In the genomic region with DNA sequence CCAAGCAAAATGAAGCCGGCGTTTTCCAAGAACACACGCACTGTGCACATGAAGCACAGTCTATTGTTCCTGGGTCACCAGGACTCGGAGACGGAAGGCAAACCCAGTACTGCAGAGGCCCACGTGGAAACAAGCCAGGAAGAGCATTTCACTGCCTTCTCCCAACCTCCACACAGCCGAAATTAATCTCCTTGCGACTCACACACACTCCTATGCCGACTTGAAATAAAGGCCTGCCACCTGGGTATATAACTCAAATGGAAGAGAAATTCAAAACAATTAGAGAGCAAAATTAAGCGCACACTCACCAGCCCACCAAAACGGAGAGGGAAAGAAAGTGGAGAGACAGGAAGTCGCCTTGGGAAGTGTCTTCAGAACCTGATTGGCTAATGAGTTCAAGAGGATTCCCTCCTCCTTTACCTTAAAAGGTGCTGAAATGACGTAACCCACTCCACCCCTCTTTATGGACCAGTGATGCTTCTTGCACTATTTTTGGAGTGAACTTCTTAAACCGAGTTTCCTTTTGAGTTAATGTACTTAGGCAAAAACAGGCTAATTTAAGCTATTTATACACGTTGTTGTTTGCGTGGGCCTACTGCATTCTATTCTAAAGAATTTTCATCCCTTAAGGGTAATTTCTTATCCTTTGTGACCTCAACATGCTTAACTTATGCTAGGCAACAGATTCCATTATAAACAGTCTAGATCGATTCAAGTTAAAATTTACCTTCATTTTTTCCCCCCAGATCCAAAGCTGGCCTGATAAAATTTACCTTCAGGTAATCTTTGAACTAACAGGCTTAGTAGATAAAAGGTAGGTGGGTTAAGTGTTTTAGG, we compare ENCODE assay signal across 8 cellular contexts. TPM values are rescaled to one million over a fixed set of nuclear protein-coding genes. Genes with fewer than 3 reads are reported as not detected.
DNase-seq lines count a peak whose midpoint lies in the region; ATAC-seq and TF ChIP-seq lines count a peak whose summit lies in the region.

A gene with protein sequence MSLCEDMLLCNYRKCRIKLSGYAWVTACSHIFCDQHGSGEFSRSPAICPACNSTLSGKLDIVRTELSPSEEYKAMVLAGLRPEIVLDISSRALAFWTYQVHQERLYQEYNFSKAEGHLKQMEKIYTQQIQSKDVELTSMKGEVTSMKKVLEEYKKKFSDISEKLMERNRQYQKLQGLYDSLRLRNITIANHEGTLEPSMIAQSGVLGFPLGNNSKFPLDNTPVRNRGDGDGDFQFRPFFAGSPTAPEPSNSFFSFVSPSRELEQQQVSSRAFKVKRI (minus strand): TSS at position 334 of the 837 bp plus-strand sequence. CDS start 16,756 bp downstream, outside the sequence.

- CTCF ChIA-PET in activated naive CD4-positive, alpha-beta T cell treated with anti-CD3 and anti-CD28 coated beads, Interleukin-2, amount 10 ng/mL, durations not matched to agents 7 days and 5 days (lab: Charles Lee): interaction anchor here (0.9 to 2.1 kb wide), 6 partner anchors 8 to 277 kb away, joined by 4 to 8 read pairs (median 4); a partner anchor contains a TSS

- peaks cover 6% of the 10 kb centered on the region for H3K27me3 Mint-ChIP-seq in activated naive CD4-positive, alpha-beta T cell treated with anti-CD3 and anti-CD28 coated beads, Interleukin-2, amount 10 ng/mL, durations not matched to agents 7 days and 5 days

- H3K27me3 ChIP-seq in H7 (ENCODE audit: control insufficient read depth, insufficient read depth, low read length): no peaks in the 10 kb centered on the region
- no peaks in the 10 kb centered on the region for H3K27me3 ChIP-seq in RWPE2 (ENCODE audit: insufficient read depth, poor library complexity, severe bottlenecking)
- H3K27me3 ChIP-seq in neural cell (ENCODE audit: insufficient read depth, low read depth, low read length): no peaks in the 10 kb centered on the region
- H3K27me3 ChIP-seq in tibial nerve: no peaks in the 10 kb centered on the region

- peak within 1 kb of the TSS; percentile 92 for H3K4me3 Mint-ChIP-seq in activated naive CD4-positive, alpha-beta T cell treated with anti-CD3 and anti-CD28 coated beads, Interleukin-2, amount 10 ng/mL, durations not matched to agents 7 days and 5 days

- peak within 1 kb of the TSS; percentile 84 for H3K27ac Mint-ChIP-seq in activated naive CD4-positive, alpha-beta T cell treated with anti-CD3 and anti-CD28 coated beads, Interleukin-2, amount 10 ng/mL, durations not matched to agents 7 days and 5 days

- H3F3A ChIP-seq in neural cell (ENCODE audit: insufficient read depth, low read length, poor library complexity, severe bottlenecking): peaks cover 10% of the 10 kb centered on the region

- no peaks in the 10 kb centered on the region for H3K9me2 ChIP-seq in neural cell (ENCODE audit: insufficient read depth, low read length)

- H3K4me1 Mint-ChIP-seq in activated naive CD4-positive, alpha-beta T cell treated with anti-CD3 and anti-CD28 coated beads, Interleukin-2, amount 10 ng/mL, durations not matched to agents 7 days and 5 days: peaks cover 52% of the 10 kb centered on the region

- 2% methylated on average over 17 of the region's 17 CpGs for WGBS in tibial nerve, 2 donors

- peak; percentile 97 for ATAC-seq in RWPE2 (ENCODE audit: low read depth)

- no peaks in the 10 kb centered on the region for H4K20me1 ChIP-seq in neural cell (ENCODE audit: insufficient read depth)

- peaks cover 31% of the 10 kb centered on the region for H3K4me1 ChIP-seq in RWPE2 (ENCODE audit: insufficient read depth, poor library complexity, severe bottlenecking)
- H3K4me1 ChIP-seq in tibial nerve: peaks cover 0 to 26% (median 2%) of the 10 kb centered on the region in 4 donors

- peak; percentile 69 for DNase-seq in GM04504 (ENCODE audit: low read depth)
- DNase-seq in H7: peak; percentile 88
- peak; percentile 91 for DNase-seq in LNCaP clone FGC (ENCODE audit: low read depth)
- DNase-seq in RWPE2 (ENCODE audit: low spot score): no peak
- peak; percentile 64 for DNase-seq in activated naive CD4-positive, alpha-beta T cell treated with anti-CD3 and anti-CD28 coated beads, Interleukin-2, amount 10 ng/mL, durations not matched to agents 7 days and 5 days
- peak; percentile 90 for DNase-seq in foreskin melanocyte
- peak in 1 of 2 donors; percentile 68 for DNase-seq in tibial nerve (ENCODE audit: low spot score in 2 of 2)

- H2AFZ ChIP-seq in neural cell (ENCODE audit: low read depth, low read length): peak within 1 kb of the TSS; percentile 86

- TF ChIP-seq CTCF in LNCaP clone FGC (IDR thresholded peaks at IDR 0.05; ENCODE audit: control insufficient read depth, extremely low read depth, insufficient read depth): no peak
- TF ChIP-seq CTCF in RWPE2 (IDR thresholded peaks at IDR 0.05; ENCODE audit: poor library complexity, severe bottlenecking): no peak
- TF ChIP-seq CTCF in neural cell (IDR thresholded peaks at IDR 0.05; ENCODE audit: poor library complexity, severe bottlenecking): no peak
- TF ChIP-seq CTCF in tibial nerve (IDR thresholded peaks at IDR 0.05): no peak

- H3K9me3 ChIP-seq in RWPE2 (ENCODE audit: severe bottlenecking) (no peaks in the 10 kb centered on the region), neural cell (ENCODE audit: low read length) (no peaks in the 10 kb centered on the region), tibial nerve (no peaks in the 10 kb centered on the region)

- H3K4me3 ChIP-seq in H7 (ENCODE audit: insufficient read depth, low read depth, low read length) (peak within 1 kb of the TSS; percentile 71), LNCaP clone FGC (ENCODE audit: low read depth, low read length) (peak within 1 kb of the TSS; percentile 83), RWPE2 (ENCODE audit: severe bottlenecking) (peak within 1 kb of the TSS; percentile 52), neural cell (ENCODE audit: low read length) (peak within 1 kb of the TSS; percentile 78), tibial nerve (peak within 1 kb of the TSS; percentile 40 to 79 (median 60))

- H3K9me3 Mint-ChIP-seq in activated naive CD4-positive, alpha-beta T cell treated with anti-CD3 and anti-CD28 coated beads, Interleukin-2, amount 10 ng/mL, durations not matched to agents 7 days and 5 days: no peaks in the 10 kb centered on the region

- peak; percentile 40 to 46 for TF ChIP-seq POLR2A in tibial nerve (IDR thresholded peaks at IDR 0.05)

- H3K36me3 Mint-ChIP-seq in activated naive CD4-positive, alpha-beta T cell treated with anti-CD3 and anti-CD28 coated beads, Interleukin-2, amount 10 ng/mL, durations not matched to agents 7 days and 5 days: peaks cover 7% of the 10 kb centered on the region

- H3K36me3 ChIP-seq in H7 (replicated peaks; ENCODE audit: control insufficient read depth, insufficient read depth, low read length): peaks cover 8% of the 10 kb centered on the region
- peaks cover 33% of the 10 kb centered on the region for H3K36me3 ChIP-seq in RWPE2 (ENCODE audit: low read depth)
- H3K36me3 ChIP-seq in neural cell (ENCODE audit: insufficient read depth, low read length): no peaks in the 10 kb centered on the region
- H3K36me3 ChIP-seq in tibial nerve: peaks cover 0 to 13% (median 0%) of the 10 kb centered on the region in 3 donors

- peak within 1 kb of the TSS; percentile 84 for H3K4me2 ChIP-seq in neural cell (ENCODE audit: low read length)

- TF ChIP-seq EP300 in neural cell (conservative IDR thresholded peaks at IDR 0.05; ENCODE audit: poor library complexity, severe bottlenecking) (no peak), tibial nerve (IDR thresholded peaks at IDR 0.05) (peak; percentile 61 to 95)

- peak within 1 kb of the TSS; percentile 72 for H3K9ac ChIP-seq in neural cell (ENCODE audit: low read length)

- no peak for TF ChIP-seq RAD21 in neural cell (conservative IDR thresholded peaks at IDR 0.05)

- H3K79me2 ChIP-seq in neural cell (replicated peaks; ENCODE audit: insufficient read depth, low read length): peaks cover 25% of the 10 kb centered on the region

- H3K27ac ChIP-seq in RWPE2 (ENCODE audit: poor library complexity, severe bottlenecking) (peak within 1 kb of the TSS; percentile 67), neural cell (ENCODE audit: low read length) (peak within 1 kb of the TSS; percentile 76), tibial nerve (peak within 1 kb of the TSS; percentile 85 to 95 (median 88))

TF ChIP-seq in neural cell, 6 proteins besides CTCF, POLR2A, EP300 and RAD21:
- TF ChIP-seq TAF1 (IDR thresholded peaks at IDR 0.05; ENCODE audit: low read depth): peak; percentile 75
- TF ChIP-seq, protein P1, sequence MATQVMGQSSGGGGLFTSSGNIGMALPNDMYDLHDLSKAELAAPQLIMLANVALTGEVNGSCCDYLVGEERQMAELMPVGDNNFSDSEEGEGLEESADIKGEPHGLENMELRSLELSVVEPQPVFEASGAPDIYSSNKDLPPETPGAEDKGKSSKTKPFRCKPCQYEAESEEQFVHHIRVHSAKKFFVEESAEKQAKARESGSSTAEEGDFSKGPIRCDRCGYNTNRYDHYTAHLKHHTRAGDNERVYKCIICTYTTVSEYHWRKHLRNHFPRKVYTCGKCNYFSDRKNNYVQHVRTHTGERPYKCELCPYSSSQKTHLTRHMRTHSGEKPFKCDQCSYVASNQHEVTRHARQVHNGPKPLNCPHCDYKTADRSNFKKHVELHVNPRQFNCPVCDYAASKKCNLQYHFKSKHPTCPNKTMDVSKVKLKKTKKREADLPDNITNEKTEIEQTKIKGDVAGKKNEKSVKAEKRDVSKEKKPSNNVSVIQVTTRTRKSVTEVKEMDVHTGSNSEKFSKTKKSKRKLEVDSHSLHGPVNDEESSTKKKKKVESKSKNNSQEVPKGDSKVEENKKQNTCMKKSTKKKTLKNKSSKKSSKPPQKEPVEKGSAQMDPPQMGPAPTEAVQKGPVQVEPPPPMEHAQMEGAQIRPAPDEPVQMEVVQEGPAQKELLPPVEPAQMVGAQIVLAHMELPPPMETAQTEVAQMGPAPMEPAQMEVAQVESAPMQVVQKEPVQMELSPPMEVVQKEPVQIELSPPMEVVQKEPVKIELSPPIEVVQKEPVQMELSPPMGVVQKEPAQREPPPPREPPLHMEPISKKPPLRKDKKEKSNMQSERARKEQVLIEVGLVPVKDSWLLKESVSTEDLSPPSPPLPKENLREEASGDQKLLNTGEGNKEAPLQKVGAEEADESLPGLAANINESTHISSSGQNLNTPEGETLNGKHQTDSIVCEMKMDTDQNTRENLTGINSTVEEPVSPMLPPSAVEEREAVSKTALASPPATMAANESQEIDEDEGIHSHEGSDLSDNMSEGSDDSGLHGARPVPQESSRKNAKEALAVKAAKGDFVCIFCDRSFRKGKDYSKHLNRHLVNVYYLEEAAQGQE (IDR thresholded peaks at IDR 0.05; ENCODE audit: borderline replicate concordance): peak; percentile 41
- no peak for TF ChIP-seq SMC3 (conservative IDR thresholded peaks at IDR 0.05; ENCODE audit: poor library complexity)
- peak; percentile 97 for TF ChIP-seq MXI1 (conservative IDR thresholded peaks at IDR 0.05; ENCODE audit: poor library complexity, severe bottlenecking)
- TF ChIP-seq EZH2 (IDR thresholded peaks at IDR 0.05; ENCODE audit: borderline replicate concordance, insufficient read depth, low read length, poor library complexity, severe bottlenecking): no peak
- peak; percentile 62 for TF ChIP-seq POLR2AphosphoS5 (IDR thresholded peaks at IDR 0.05)

RNA-seq across cellular contexts. Expression of the gene that starts here (rescaled TPM):
- 174 and 295 TPM in 2 replicates for total RNA-seq in H7 (2014; rRNA removed; shearing (Covaris generic))
- 67.2 and 83.8 TPM in 2 replicates for polyA plus RNA-seq in neural cell
- 34.8 and 42.3 TPM in 2 replicates for polyA minus RNA-seq in neural cell
- total RNA-seq in tibial nerve: 10 to 100 TPM; 46.5 to 68.4 (median 49.9) TPM
